18 cellular contexts compared by ENCODE assay signal in the genomic region with DNA sequence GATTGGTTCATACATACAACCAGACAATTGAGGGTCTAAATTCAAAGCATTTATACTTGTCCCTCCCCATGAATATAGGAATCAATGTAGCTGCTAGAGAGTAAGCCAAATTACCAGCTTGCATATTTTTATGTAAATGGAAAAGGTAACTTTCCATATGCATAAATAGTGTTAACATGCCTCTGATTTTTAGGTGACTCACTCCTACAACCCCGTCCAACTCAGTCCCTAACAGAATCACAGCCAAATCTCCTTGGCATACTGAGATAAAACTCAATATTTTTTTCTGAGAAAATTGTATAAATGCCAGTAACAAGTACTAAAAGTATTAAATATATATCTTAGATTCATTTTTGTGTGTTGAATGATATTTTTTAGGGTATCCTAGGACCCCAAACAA.
DNase-seq lines count a peak whose midpoint lies in the region; FAIRE-seq and TF ChIP-seq lines count a peak whose summit lies in the region.
"Had no signal": no experiment of that assay in that cellular context is flagged by ENCODE, and none has a peak within 500 bp of the region (broad histone marks: within the 10 kb centered on the region; RNA-seq: fewer than 3 reads in every experiment).

No MANE protein-coding gene starts in this region.

- H3K4me1 ChIP-seq in ovary (ENCODE audit: insufficient read depth) (no peaks in the 10 kb centered on the region), thyroid gland (no peaks in the 10 kb centered on the region)

- H3K27me3 ChIP-seq in bronchial epithelial cell (ENCODE audit: control insufficient read depth, insufficient read depth, low read length) (no peaks in the 10 kb centered on the region), ovary (no peaks in the 10 kb centered on the region), thyroid gland (no peaks in the 10 kb centered on the region)

- intact Hi-C loops in ovary (cut with DNase I) = no loop called here
- intact Hi-C loops in thyroid gland (cut with DNase I) = no loop called here

- WGBS in ovary, 3 donors = 33 to 39% (median 33%) methylated on average over 1 of the region's 1 CpG
- 76 to 91% methylated on average over 1 of the region's 1 CpG for WGBS in thyroid gland, 2 donors

- no peak for TF ChIP-seq EP300 in ovary (IDR thresholded peaks at IDR 0.05)

- TF ChIP-seq CTCF in bronchial epithelial cell (IDR thresholded peaks at IDR 0.05; ENCODE audit: insufficient read depth, low read length, severe bottlenecking) = no peak
- no peak for TF ChIP-seq CTCF in foreskin fibroblast (IDR thresholded peaks at IDR 0.05; ENCODE audit: low read depth, low read length)
- no peak for TF ChIP-seq CTCF in ovary (IDR thresholded peaks at IDR 0.05)
- no peak for TF ChIP-seq CTCF in thyroid gland (IDR thresholded peaks at IDR 0.05)

- no peaks in the 10 kb centered on the region for H3K9me3 ChIP-seq in ovary
- H3K9me3 ChIP-seq in thyroid gland = no peaks in the 10 kb centered on the region

- H3K4me3 ChIP-seq in bronchial epithelial cell (ENCODE audit: low read depth, low read length) = no peak overlapping the region
- no peak overlapping the region for H3K4me3 ChIP-seq in foreskin fibroblast (ENCODE audit: low read depth in 1 of 2, low read length in 2 of 2)
- H3K4me3 ChIP-seq in ovary = no peak overlapping the region
- no peak overlapping the region for H3K4me3 ChIP-seq in thyroid gland (replicated peaks in 1 of 3)

- DNase-seq in HS-27A (ENCODE audit: low read depth) (peak; percentile 2), bronchial epithelial cell (ENCODE audit: low read depth) (peak; percentile 15), foreskin fibroblast (peak; percentile 19 to 40), T-helper 9 cell (no peak), pons (ENCODE audit: low spot score) (no peak), ovary (no peak), thyroid gland (no peak)
- DNase-seq: 8988T, COR-L47, MV-4-11, NCI-H1417 treated with DMSO at 0.1 percent for 48 hours, NCI-H1930, NCI-H2171, NCI-H446 treated with DMSO at 0.1 percent for 48 hours, OCI-M1, RPMI8226 had no signal

- peak; percentile 51 for FAIRE-seq in A204.1 (lab: Jason Lieb, UNC)
- no peak for FAIRE-seq in bronchial epithelial cell (lab: Jason Lieb, UNC)
- FAIRE-seq: HTR-8/SVneo had no signal

- no peaks in the 10 kb centered on the region for H3K36me3 ChIP-seq in bronchial epithelial cell (ENCODE audit: control insufficient read depth, insufficient read depth, low read length)
- H3K36me3 ChIP-seq in ovary = no peaks in the 10 kb centered on the region
- H3K36me3 ChIP-seq in thyroid gland = no peaks in the 10 kb centered on the region

- TF ChIP-seq POLR2A in ovary (IDR thresholded peaks at IDR 0.05) (no peak), thyroid gland (IDR thresholded peaks at IDR 0.05) (no peak)

- H3K27ac ChIP-seq in ovary = no peak overlapping the region
- no peak overlapping the region for H3K27ac ChIP-seq in thyroid gland

Comparison
In these comparisons a context has a peak if more than half of its experiments do, and no peak if none do; other contexts are left out.
1. DNase-seq: peak in HS-27A (single experiment), bronchial epithelial cell (single experiment) and foreskin fibroblast (2 of 2); none in T-helper 9 cell (single experiment), pons (single experiment), ovary (0 of 5) and thyroid gland (0 of 2).